ENCODE assay signal across 10 cellular contexts in the genomic region with DNA sequence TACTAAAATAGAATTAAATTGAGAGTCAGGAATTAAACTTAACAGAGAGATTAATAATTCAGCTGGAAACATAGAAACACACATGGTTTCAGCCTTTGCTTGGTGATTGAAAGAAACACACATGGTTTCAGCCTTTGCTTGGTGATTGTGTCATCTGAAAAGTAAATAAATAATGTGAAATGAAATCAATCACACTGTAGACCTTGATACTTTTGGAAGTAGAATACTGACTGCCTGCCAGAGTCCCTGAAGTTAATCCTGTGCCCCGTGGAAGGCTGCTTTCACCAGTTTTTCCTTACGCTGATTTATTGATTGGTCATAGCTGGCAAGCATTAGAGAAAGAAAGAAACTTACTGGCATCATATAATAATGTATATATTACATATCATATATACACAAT.
"Had no signal": no experiment of that assay in that cellular context is flagged by ENCODE, and none has a peak within 500 bp of the region (broad histone marks: within the 10 kb centered on the region; RNA-seq: fewer than 3 reads in every experiment).

No MANE protein-coding gene starts in this region.

- H3K4me1 ChIP-seq: HAP-1 had no signal

- H3K27ac ChIP-seq: GM23248, HL-60, KMS-11 had no signal

- H2AFZ ChIP-seq: GM23248 had no signal

- ATAC-seq: HCT116, K562 had no signal

- H3K4me3 ChIP-seq: GM23248, HAP-1, K562 had no signal

- H3K36me3 ChIP-seq: HAP-1 had no signal

- DNase-seq: GM23248, GOT3, H7, HFFc6, IMR-90 had no signal

- H3K4me2 ChIP-seq: KMS-11 had no signal

- H3K9me3 ChIP-seq: HAP-1 had no signal
